In the genomic region with DNA sequence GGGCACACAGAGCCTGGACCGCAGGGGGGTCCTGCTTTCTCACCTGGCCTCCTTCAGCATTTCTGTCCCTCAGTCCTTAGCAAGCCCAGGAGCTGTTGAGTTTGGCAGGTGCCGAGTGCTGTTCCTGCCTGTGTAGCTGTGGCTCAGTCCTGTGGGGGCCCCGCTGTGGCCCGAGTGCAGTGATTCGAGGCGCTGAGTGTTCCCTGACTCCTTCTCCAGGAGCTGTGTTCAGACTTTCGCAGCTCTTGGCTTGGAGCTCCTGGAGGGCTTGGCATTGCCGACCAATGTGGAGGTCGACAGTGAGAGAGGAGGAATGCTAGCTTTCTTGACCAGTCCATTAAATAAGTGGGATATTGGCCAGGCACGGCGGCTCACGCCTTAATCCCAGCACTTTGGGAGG, we compare ENCODE assay signal across 17 cellular contexts. TPM values are rescaled to one million over a fixed set of nuclear protein-coding genes. Genes with fewer than 3 reads are reported as not detected.
A peak's percentile ranks its signal among the peaks of the same experiment; 100 is the strongest.
DNase-seq lines count a peak whose midpoint lies in the region.
"Had no signal": no experiment of that assay in that cellular context is flagged by ENCODE, and none has a peak within 500 bp of the region (broad histone marks: within the 10 kb centered on the region; RNA-seq: fewer than 3 reads in every experiment).

No MANE protein-coding gene starts in this region.

- H3K36me3 ChIP-seq in BLaER1: peaks cover 70% of the 10 kb centered on the region

- H3K27ac ChIP-seq in BLaER1: 0 out of 2 replicates have a peak overlapping the region, but pooled peaks have one; percentile 7
- H3K27ac ChIP-seq in angular gyrus (ENCODE audit: low read depth, low read length): peak overlapping the region; percentile 22
- H3K27ac ChIP-seq: RWPE1 had no signal

- H3K36me3 Mint-ChIP-seq in immature natural killer cell: peaks cover 0 to 20% (median 4%) of the 10 kb centered on the region in 3 donors

- peaks cover 8% of the 10 kb centered on the region; the same call in 1 of the 2 replicates for H4K20me1 ChIP-seq in BLaER1

- no peak overlapping the region for H3K9ac ChIP-seq in BLaER1

- no peaks in the 10 kb centered on the region for H3K27me3 ChIP-seq in BLaER1

- no peak overlapping the region for H3K4me2 ChIP-seq in BLaER1

- H3K27me3 Mint-ChIP-seq in immature natural killer cell (ENCODE audit: low read depth in 3 of 3): peaks cover 0 to 9% (median 2%) of the 10 kb centered on the region in 3 donors

- no peak overlapping the region for H3K4me3 Mint-ChIP-seq in immature natural killer cell
- H3K4me3 Mint-ChIP-seq: CD8-positive, alpha-beta T cell had no signal

- DNase-seq in immature natural killer cell: no peak
- peak; percentile 10 for DNase-seq in stimulated activated CD8-positive, alpha-beta memory T cell treated with anti-CD3 and anti-CD28 coated beads, Interleukin-4, amount 100 ng/mL, for 48 hours
- no peak for DNase-seq in SKM-1 treated with dmso at 0.1 percent for 144 hours (lab: John Stamatoyannopoulos, UW; ENCODE audit: unreplicated experiment)
- DNase-seq in NCI-H69 (lab: John Stamatoyannopoulos, UW): no peak
- no peak for DNase-seq in stimulated activated CD4-positive, alpha-beta T cell treated with anti-CD3 and anti-CD28 coated beads, Interleukin-2, amount 100 ng/mL, for 48 hours
- DNase-seq: Caco-2; CD8-positive, alpha-beta T cell; NCI-H1048; NCI-H1417; NCI-H1694; NCI-H2029 treated with DMSO at 0.1 percent for 48 hours; NCI-H446 treated with DMSO at 0.1 percent for 48 hours; NCI-H526 treated with DMSO at 0.1 percent for 48 hours; SHP77 had no signal

- peak overlapping the region in 5 of 6 donors; percentile 43 to 98 (median 84) for H3K27ac Mint-ChIP-seq in immature natural killer cell
- H3K27ac Mint-ChIP-seq: CD8-positive, alpha-beta T cell had no signal

- H3K4me1 Mint-ChIP-seq in immature natural killer cell: peaks cover 93 to 94% of the 10 kb centered on the region in 2 donors

- H3K9me3 ChIP-seq in BLaER1: no peaks in the 10 kb centered on the region
- H3K9me3 ChIP-seq: Caco-2 had no signal

- peaks cover 59% of the 10 kb centered on the region for H3K4me1 ChIP-seq in BLaER1
- H3K4me1 ChIP-seq: Caco-2 had no signal

- no peak overlapping the region for H3K4me3 ChIP-seq in BLaER1

- no peaks in the 10 kb centered on the region for H3K9me3 Mint-ChIP-seq in immature natural killer cell
- H3K9me3 Mint-ChIP-seq: CD8-positive, alpha-beta T cell had no signal

RNA-seq across cellular contexts. Expression of gene MSANTD1, which starts 50.1 kb away (rescaled TPM):
- polyA plus RNA-seq in immature natural killer cell: not detected
